ENCODE assay signal across 22 cellular contexts in the genomic region with DNA sequence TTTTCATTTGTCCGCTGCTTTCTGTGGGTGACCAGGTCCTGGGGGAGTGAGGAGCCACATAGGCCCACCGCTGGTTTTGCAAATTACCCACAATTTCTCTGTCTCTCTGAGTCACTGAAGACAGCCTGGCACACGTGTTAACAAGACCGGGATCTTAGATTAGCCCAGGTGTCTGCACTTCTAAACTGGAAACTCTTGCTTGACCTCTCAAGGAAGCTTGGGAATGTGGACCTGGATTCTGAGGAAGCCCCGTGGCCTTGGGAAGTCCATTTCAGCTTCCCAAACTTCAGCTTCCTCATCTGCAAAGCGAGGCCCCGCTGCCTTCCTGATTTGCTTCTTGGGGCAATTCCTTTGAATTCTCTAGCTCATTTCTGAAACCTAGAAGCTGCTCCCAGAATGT.
A peak's percentile ranks its signal among the peaks of the same experiment; 100 is the strongest.
DNase-seq lines count a peak whose midpoint lies in the region; ATAC-seq and TF ChIP-seq lines count a peak whose summit lies in the region.
"Had no signal": no experiment of that assay in that cellular context is flagged by ENCODE, and none has a peak within 500 bp of the region (broad histone marks: within the 10 kb centered on the region; RNA-seq: fewer than 3 reads in every experiment).

No MANE protein-coding gene starts in this region.

- no peaks in the 10 kb centered on the region for H3K27me3 ChIP-seq in thyroid gland
- H3K27me3 ChIP-seq: suprapubic skin had no signal

- H3K27me3 Mint-ChIP-seq in activated T-cell treated with anti-CD3 and anti-CD28 coated beads, Interleukin-2, amount 50 U/mL, for 24 hours: no peaks in the 10 kb centered on the region
- no peaks in the 10 kb centered on the region for H3K27me3 Mint-ChIP-seq in activated CD8-positive, alpha-beta T cell treated with anti-CD3 and anti-CD28 coated beads, Interleukin-2, amount 10 ng/mL, durations not matched to agents 7 days and 5 days (ENCODE audit: low read depth)
- H3K27me3 Mint-ChIP-seq in effector memory CD8-positive, alpha-beta T cell: no peaks in the 10 kb centered on the region
- H3K27me3 Mint-ChIP-seq in stimulated activated naive CD8-positive, alpha-beta T cell treated with anti-CD3 and anti-CD28 coated beads, Interleukin-15, amount 100 ng/mL, for 72 hours: no peaks in the 10 kb centered on the region
- H3K27me3 Mint-ChIP-seq: activated naive CD4-positive, alpha-beta T cell treated with anti-CD3 and anti-CD28 coated beads, Interleukin-2, amount 50 U/mL, for 24 hours had no signal

- no peak for DNase-seq in activated T-cell treated with anti-CD3 and anti-CD28 coated beads, Interleukin-2, amount 50 U/mL, for 24 hours
- DNase-seq in activated T-cell treated with anti-CD3 and anti-CD28 coated beads for 4 hours: no peak
- no peak for DNase-seq in activated CD8-positive, alpha-beta T cell treated with anti-CD3 and anti-CD28 coated beads, Interleukin-2, amount 10 ng/mL, durations not matched to agents 7 days and 5 days
- DNase-seq in effector memory CD8-positive, alpha-beta T cell: no peak
- DNase-seq in stimulated activated naive CD8-positive, alpha-beta T cell treated with anti-CD3 and anti-CD28 coated beads, Interleukin-15, amount 100 ng/mL, for 72 hours: peak in 1 of 2 donors; percentile 40
- DNase-seq in thyroid gland: no peak
- DNase-seq: Calu3; HCEC 1CT; Kasumi-1; NCI-H1694; NCI-H2171; NCI-H524; NK-92 treated with Interleukin-12 subunit alpha and Interleukin-12 subunit beta, amount 100 ng/mL, for 24 hours; SHP77 treated with DMSO at 0.1 percent for 48 hours; small intestine; stimulated activated CD4-positive, alpha-beta T cell treated with anti-CD3 and anti-CD28 coated beads, Interleukin-1b, Interleukin-23, amount 100 ng/mL, for 48 hours had no signal

- no peaks in the 10 kb centered on the region for H3K9me3 ChIP-seq in thyroid gland
- H3K9me3 ChIP-seq: suprapubic skin had no signal

- no peak overlapping the region for H3K4me3 ChIP-seq in thyroid gland (replicated peaks in 1 of 3)
- H3K4me3 ChIP-seq: suprapubic skin had no signal

- H3K27ac ChIP-seq in thyroid gland: peak overlapping the region in 1 of 3 donors; percentile 91
- H3K27ac ChIP-seq: HL-60, suprapubic skin had no signal

- POLR2A ChIA-PET in activated CD8-positive, alpha-beta T cell treated with anti-CD3 and anti-CD28 coated beads, Interleukin-2, amount 10 ng/mL, durations not matched to agents 7 days and 5 days (lab: Charles Lee): interaction anchor here (0.9 kb wide), 1 partner anchor 12 kb away, joined by 4 read pairs; no protein-coding TSS in a partner anchor

- no peak for ATAC-seq in activated CD8-positive, alpha-beta T cell treated with anti-CD3 and anti-CD28 coated beads, Interleukin-2, amount 10 ng/mL, durations not matched to agents 7 days and 5 days
- no peak for ATAC-seq in effector memory CD8-positive, alpha-beta T cell (replicated peaks)
- no peak for ATAC-seq in stimulated activated naive CD8-positive, alpha-beta T cell treated with anti-CD3 and anti-CD28 coated beads, Interleukin-15, amount 100 ng/mL, for 72 hours
- ATAC-seq in GM21423 (IDR thresholded peaks at IDR 0.05; ENCODE audit: unreplicated experiment) (no peak), GM18511 (IDR thresholded peaks at IDR 0.05; ENCODE audit: unreplicated experiment) (no peak)

- no peak for TF ChIP-seq CTCF in thyroid gland (IDR thresholded peaks at IDR 0.05)

- peak overlapping the region; percentile 88 for H3K27ac Mint-ChIP-seq in activated T-cell treated with anti-CD3 and anti-CD28 coated beads, Interleukin-2, amount 50 U/mL, for 24 hours
- no peak overlapping the region for H3K27ac Mint-ChIP-seq in activated CD8-positive, alpha-beta T cell treated with anti-CD3 and anti-CD28 coated beads, Interleukin-2, amount 10 ng/mL, durations not matched to agents 7 days and 5 days
- H3K27ac Mint-ChIP-seq in effector memory CD8-positive, alpha-beta T cell: peak overlapping the region; percentile 96 to 98
- H3K27ac Mint-ChIP-seq in stimulated activated naive CD8-positive, alpha-beta T cell treated with anti-CD3 and anti-CD28 coated beads, Interleukin-15, amount 100 ng/mL, for 72 hours: no peak overlapping the region
- H3K27ac Mint-ChIP-seq: activated naive CD4-positive, alpha-beta T cell treated with anti-CD3 and anti-CD28 coated beads, Interleukin-2, amount 50 U/mL, for 24 hours; memory B cell had no signal

- H3K36me3 ChIP-seq in thyroid gland: no peaks in the 10 kb centered on the region
- H3K36me3 ChIP-seq: suprapubic skin had no signal

- CTCF ChIA-PET in activated CD8-positive, alpha-beta T cell treated with anti-CD3 and anti-CD28 coated beads, Interleukin-2, amount 10 ng/mL, durations not matched to agents 7 days and 5 days (lab: Charles Lee): interaction anchor here (1.1 to 5.8 kb wide), 5 partner anchors 8 to 39 kb away, joined by 3 to 74 read pairs (median 17); no protein-coding TSS in a partner anchor

- no peaks in the 10 kb centered on the region for H3K9me3 Mint-ChIP-seq in activated T-cell treated with anti-CD3 and anti-CD28 coated beads, Interleukin-2, amount 50 U/mL, for 24 hours
- no peaks in the 10 kb centered on the region for H3K9me3 Mint-ChIP-seq in activated CD8-positive, alpha-beta T cell treated with anti-CD3 and anti-CD28 coated beads, Interleukin-2, amount 10 ng/mL, durations not matched to agents 7 days and 5 days (ENCODE audit: insufficient read depth)
- H3K9me3 Mint-ChIP-seq in effector memory CD8-positive, alpha-beta T cell: no peaks in the 10 kb centered on the region
- H3K9me3 Mint-ChIP-seq in stimulated activated naive CD8-positive, alpha-beta T cell treated with anti-CD3 and anti-CD28 coated beads, Interleukin-15, amount 100 ng/mL, for 72 hours: no peaks in the 10 kb centered on the region
- H3K9me3 Mint-ChIP-seq: activated naive CD4-positive, alpha-beta T cell treated with anti-CD3 and anti-CD28 coated beads, Interleukin-2, amount 50 U/mL, for 24 hours; memory B cell had no signal

- TF ChIP-seq POLR2A in thyroid gland (IDR thresholded peaks at IDR 0.05): no peak

- peaks cover 92% of the 10 kb centered on the region for H3K4me1 Mint-ChIP-seq in activated T-cell treated with anti-CD3 and anti-CD28 coated beads, Interleukin-2, amount 50 U/mL, for 24 hours (ENCODE audit: low read depth)
- H3K4me1 Mint-ChIP-seq in activated CD8-positive, alpha-beta T cell treated with anti-CD3 and anti-CD28 coated beads, Interleukin-2, amount 10 ng/mL, durations not matched to agents 7 days and 5 days (ENCODE audit: low read depth): peaks cover 89% of the 10 kb centered on the region
- peaks cover 80 to 93% of the 10 kb centered on the region in 2 donors for H3K4me1 Mint-ChIP-seq in effector memory CD8-positive, alpha-beta T cell (ENCODE audit: low read depth in 2 of 2)
- H3K4me1 Mint-ChIP-seq in stimulated activated naive CD8-positive, alpha-beta T cell treated with anti-CD3 and anti-CD28 coated beads, Interleukin-15, amount 100 ng/mL, for 72 hours: peaks cover 99% of the 10 kb centered on the region

- no peaks in the 10 kb centered on the region for H3K36me3 Mint-ChIP-seq in activated T-cell treated with anti-CD3 and anti-CD28 coated beads, Interleukin-2, amount 50 U/mL, for 24 hours (ENCODE audit: low read depth)
- peaks cover 3% of the 10 kb centered on the region for H3K36me3 Mint-ChIP-seq in activated CD8-positive, alpha-beta T cell treated with anti-CD3 and anti-CD28 coated beads, Interleukin-2, amount 10 ng/mL, durations not matched to agents 7 days and 5 days (ENCODE audit: low read depth)
- peaks cover 13% of the 10 kb centered on the region for H3K36me3 Mint-ChIP-seq in effector memory CD8-positive, alpha-beta T cell (ENCODE audit: insufficient read depth)
- H3K36me3 Mint-ChIP-seq: activated naive CD4-positive, alpha-beta T cell treated with anti-CD3 and anti-CD28 coated beads, Interleukin-2, amount 50 U/mL, for 24 hours; memory B cell had no signal

- WGBS in thyroid gland, 2 donors: 82 to 92% methylated on average over 7 of the region's 7 CpGs

- peaks cover 35 to 45% of the 10 kb centered on the region in 2 donors for H3K4me1 ChIP-seq in thyroid gland

- H3K4me3 Mint-ChIP-seq in activated T-cell treated with anti-CD3 and anti-CD28 coated beads, Interleukin-2, amount 50 U/mL, for 24 hours: peak overlapping the region; percentile 81
- peak overlapping the region; percentile 47 for H3K4me3 Mint-ChIP-seq in activated CD8-positive, alpha-beta T cell treated with anti-CD3 and anti-CD28 coated beads, Interleukin-2, amount 10 ng/mL, durations not matched to agents 7 days and 5 days
- H3K4me3 Mint-ChIP-seq in effector memory CD8-positive, alpha-beta T cell: peak overlapping the region; percentile 87 to 95
- H3K4me3 Mint-ChIP-seq in stimulated activated naive CD8-positive, alpha-beta T cell treated with anti-CD3 and anti-CD28 coated beads, Interleukin-15, amount 100 ng/mL, for 72 hours: peak overlapping the region; percentile 91
- H3K4me3 Mint-ChIP-seq: activated naive CD4-positive, alpha-beta T cell treated with anti-CD3 and anti-CD28 coated beads, Interleukin-2, amount 50 U/mL, for 24 hours; memory B cell had no signal

- intact Hi-C loops in thyroid gland (cut with DNase I): no loop called here

Comparison
In these comparisons a context has a peak if more than half of its experiments do, and no peak if none do; other contexts are left out.
1. H3K27ac Mint-ChIP-seq: peak in activated T-cell treated with anti-CD3 and anti-CD28 coated beads, Interleukin-2, amount 50 U/mL, for 24 hours (single experiment) and effector memory CD8-positive, alpha-beta T cell (2 of 2); none in activated CD8-positive, alpha-beta T cell treated with anti-CD3 and anti-CD28 coated beads, Interleukin-2, amount 10 ng/mL, durations not matched to agents 7 days and 5 days (single experiment) and stimulated activated naive CD8-positive, alpha-beta T cell treated with anti-CD3 and anti-CD28 coated beads, Interleukin-15, amount 100 ng/mL, for 72 hours (0 of 2).
2. Peak in every context shown above with its lines, with median percentiles within 50 percentile points of each other: H3K4me3 Mint-ChIP-seq.